ENCODE assay signal across 1 cellular context in genomic region chr18:159037-159652, GRCh38.
TF ChIP-seq lines count a peak whose summit lies in the region.

No MANE protein-coding gene starts in this region.

TF ChIP-seq in HepG2, 621 proteins besides CTCF, POLR2A, EP300 and RAD21 (continued from another document):
- TF ChIP-seq BORCS8-MEF2B (CRISPR knock-in tag; IDR thresholded peaks at IDR 0.05), result no peak
- no peak for TF ChIP-seq ZNF792 (CRISPR knock-in tag; IDR thresholded peaks at IDR 0.05)
- 0 out of 2 replicates have a peak, but pooled peaks have one; percentile 4 for TF ChIP-seq THAP9 (CRISPR knock-in tag; IDR thresholded peaks at IDR 0.05; ENCODE audit: borderline replicate concordance)
- 0 out of 2 replicates have a peak, but pooled peaks have one; percentile 22 for TF ChIP-seq PBX2 (CRISPR knock-in tag; IDR thresholded peaks at IDR 0.05)
- TF ChIP-seq ZNF234 (CRISPR knock-in tag; conservative IDR thresholded peaks at IDR 0.05), result 0 out of 2 replicates have a peak, but pooled peaks have one; percentile 11
- TF ChIP-seq HNRNPH1 (optimal IDR thresholded peaks at IDR 0.05; ENCODE audit: low read depth, low read length), result no peak
- TF ChIP-seq CREB1 (IDR thresholded peaks at IDR 0.05), result no peak
- peak; percentile 52 for TF ChIP-seq CREB1 (CRISPR knock-in tag; IDR thresholded peaks at IDR 0.05)
- TF ChIP-seq BHLHE40 (IDR thresholded peaks at IDR 0.05; ENCODE audit: low read length), result no peak
- TF ChIP-seq ZNF446 (CRISPR knock-in tag; IDR thresholded peaks at IDR 0.05), result 0 out of 2 replicates have a peak, but pooled peaks have one; percentile 14
- no peak for TF ChIP-seq XRCC5 (optimal IDR thresholded peaks at IDR 0.05; ENCODE audit: low read length)
- TF ChIP-seq NFE2L1 (CRISPR knock-in tag; IDR thresholded peaks at IDR 0.05; ENCODE audit: borderline replicate concordance), result peak; percentile 9; the same call in 1 of the 2 replicates
- TF ChIP-seq USF2 (IDR thresholded peaks at IDR 0.05; ENCODE audit: low read depth, low read length), result no peak
- no peak for TF ChIP-seq USF2 (CRISPR knock-in tag; IDR thresholded peaks at IDR 0.05; ENCODE audit: borderline replicate concordance)
- no peak for TF ChIP-seq FOXJ3 (CRISPR knock-in tag; IDR thresholded peaks at IDR 0.05; ENCODE audit: borderline replicate concordance)
- no peak for TF ChIP-seq SATB2 (CRISPR knock-in tag; IDR thresholded peaks at IDR 0.05)
- peak; percentile 47; the same call in 1 of the 2 replicates for TF ChIP-seq KDM5A (IDR thresholded peaks at IDR 0.05; ENCODE audit: borderline replicate concordance, low read length)
- no peak for TF ChIP-seq JARID2 (CRISPR knock-in tag; IDR thresholded peaks at IDR 0.05; ENCODE audit: insufficient replicate concordance)
- no peak for TF ChIP-seq RERE (CRISPR knock-in tag; IDR thresholded peaks at IDR 0.05; ENCODE audit: low read depth)
- TF ChIP-seq MED8 (CRISPR knock-in tag; IDR thresholded peaks at IDR 0.05; ENCODE audit: insufficient replicate concordance), result no peak
- 0 out of 2 replicates have a peak, but pooled peaks have one; percentile 5 for TF ChIP-seq ZNF343 (CRISPR knock-in tag; IDR thresholded peaks at IDR 0.05)
- no peak for TF ChIP-seq NR2F1 (CRISPR knock-in tag; IDR thresholded peaks at IDR 0.05)
- 0 out of 2 replicates have a peak, but pooled peaks have one; percentile 9 for TF ChIP-seq BCL3 (CRISPR knock-in tag; IDR thresholded peaks at IDR 0.05)
- no peak for TF ChIP-seq ZNF510 (CRISPR knock-in tag; IDR thresholded peaks at IDR 0.05; ENCODE audit: low read depth)
- 0 out of 2 replicates have a peak, but pooled peaks have one; percentile 60 for TF ChIP-seq EHMT2 (IDR thresholded peaks at IDR 0.05; ENCODE audit: borderline replicate concordance, low read depth, low read length)
- no peak for TF ChIP-seq CENPBD1 (CRISPR knock-in tag; IDR thresholded peaks at IDR 0.05; ENCODE audit: borderline replicate concordance, low read depth)
- peak; percentile 30; the same call in 1 of the 2 replicates for TF ChIP-seq MEIS1 (CRISPR knock-in tag; IDR thresholded peaks at IDR 0.05; ENCODE audit: borderline replicate concordance)
- no peak for TF ChIP-seq ZNF280D (CRISPR knock-in tag; IDR thresholded peaks at IDR 0.05)
- TF ChIP-seq TFDP2 (CRISPR knock-in tag; IDR thresholded peaks at IDR 0.05), result no peak
- TF ChIP-seq MYC (CRISPR knock-in tag; IDR thresholded peaks at IDR 0.05; ENCODE audit: borderline replicate concordance), result no peak
- TF ChIP-seq HOMEZ (CRISPR knock-in tag; IDR thresholded peaks at IDR 0.05; ENCODE audit: low read depth), result no peak
- no peak for TF ChIP-seq ZNF773 (CRISPR knock-in tag; IDR thresholded peaks at IDR 0.05; ENCODE audit: borderline replicate concordance)
- TF ChIP-seq ZNF549 (CRISPR knock-in tag; IDR thresholded peaks at IDR 0.05), result no peak
